In the genomic region with DNA sequence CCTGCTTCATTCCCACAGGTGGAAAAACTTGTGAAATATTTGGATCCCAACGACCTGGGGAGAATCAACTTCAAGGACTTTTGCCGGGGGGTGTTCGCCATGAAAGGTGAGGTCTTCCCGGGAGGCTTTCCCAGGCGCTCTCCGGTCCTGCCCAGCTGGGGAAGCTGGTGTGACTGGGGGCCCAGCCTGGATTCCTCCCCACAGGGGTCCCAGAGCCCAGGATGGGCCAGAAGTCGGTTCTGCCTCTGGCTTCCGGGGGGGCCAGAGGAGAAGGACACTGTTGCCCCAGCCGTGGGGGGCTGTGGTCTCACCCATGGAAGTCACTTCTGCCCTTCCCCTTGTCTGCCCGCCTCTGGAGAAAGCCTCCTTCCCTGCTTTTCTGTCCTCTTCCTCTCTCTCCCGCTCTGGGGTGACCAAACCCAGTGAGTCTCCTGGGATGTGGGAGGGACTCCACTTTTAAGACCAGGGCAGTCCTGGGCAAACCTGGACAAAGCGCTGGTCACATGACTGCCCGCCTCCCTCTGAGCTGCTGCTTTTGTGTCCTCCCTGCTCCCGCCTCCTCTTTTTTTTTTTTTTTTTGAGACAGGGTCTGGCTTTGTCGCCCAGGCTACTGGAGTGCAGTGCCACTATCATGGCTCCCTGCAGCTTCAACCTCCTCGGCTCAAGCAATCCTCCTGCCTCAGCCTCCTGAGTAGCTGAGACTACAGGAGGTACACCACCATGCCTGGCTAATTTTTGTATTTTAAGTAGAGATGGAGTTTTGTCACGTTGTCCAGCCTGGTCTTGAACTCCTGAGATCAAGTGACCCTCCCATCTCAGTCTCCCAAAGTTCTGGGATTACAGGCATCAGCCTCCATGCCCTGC, we compare ENCODE assay signal across 1 cellular context.
TF ChIP-seq lines count a peak whose summit lies in the region.

No MANE protein-coding gene starts in this region.

TF ChIP-seq in HepG2, 621 proteins besides CTCF, POLR2A, EP300 and RAD21 (continued from another document):
- TF ChIP-seq ZNF770 (CRISPR knock-in tag; IDR thresholded peaks at IDR 0.05) (peak; percentile 70; the same call in 1 of the 2 replicates), ZBTB26 (CRISPR knock-in tag; IDR thresholded peaks at IDR 0.05; ENCODE audit: borderline replicate concordance) (no peak), ZZZ3 (CRISPR knock-in tag; IDR thresholded peaks at IDR 0.05; ENCODE audit: borderline replicate concordance) (no peak)
